24 cellular contexts compared by ENCODE assay signal in the genomic region with DNA sequence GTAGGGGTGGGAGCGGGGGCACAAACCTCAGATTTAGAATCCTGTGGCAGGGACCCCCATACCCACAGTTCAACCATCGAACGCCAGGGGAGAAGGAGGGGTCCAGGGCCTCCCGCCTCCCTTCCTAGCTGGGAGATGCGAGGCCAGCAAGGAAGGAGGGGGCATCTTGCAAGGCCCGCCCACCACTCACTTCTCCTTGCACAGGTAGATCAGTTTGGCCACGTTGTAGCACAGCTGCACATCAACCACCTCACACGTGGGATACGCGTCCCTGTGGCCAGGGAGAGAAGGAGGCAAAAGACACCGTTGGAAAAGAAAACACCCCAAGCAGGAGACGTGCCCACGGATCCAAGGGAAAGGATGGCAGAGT. TPM values are rescaled to one million over a fixed set of nuclear protein-coding genes. Genes with fewer than 3 reads are reported as not detected.
DNase-seq lines count a peak whose midpoint lies in the region; ATAC-seq and TF ChIP-seq lines count a peak whose summit lies in the region.
"Had no signal": no experiment of that assay in that cellular context is flagged by ENCODE, and none has a peak within 500 bp of the region (broad histone marks: within the 10 kb centered on the region; RNA-seq: fewer than 3 reads in every experiment).

No MANE protein-coding gene starts in this region.

- no peak overlapping the region for H2BK15ac ChIP-seq in neuronal stem cell (ENCODE audit: low read length)

- intact Hi-C loops in natural killer cell (cut with micrococcal nuclease), result no loop called here

- no CpG with 5 or more reads among the region's 13 CpGs for WGBS in neuronal stem cell (ENCODE audit: extremely low coverage in 2 of 2, insufficient read length in 2 of 2, insufficient replicate concordance in 1 of 2), 2 donors

- no peak overlapping the region for H3K4me3 Mint-ChIP-seq in T-helper 17 cell
- no peak overlapping the region for H3K4me3 Mint-ChIP-seq in natural killer cell
- H3K4me3 Mint-ChIP-seq: CD4-positive, alpha-beta memory T cell had no signal

- H2BK12ac ChIP-seq in neuronal stem cell (ENCODE audit: low read length), result no peak overlapping the region

- H2AFZ ChIP-seq in neuronal stem cell (ENCODE audit: low read length), result no peak overlapping the region
- H2AFZ ChIP-seq: GM23248 had no signal

- H4K20me1 ChIP-seq in BLaER1, result no peaks in the 10 kb centered on the region

- peak overlapping the region; percentile 97 for H3K23ac ChIP-seq in neuronal stem cell (ENCODE audit: low read depth, low read length, poor library complexity)

- H3K9me3 Mint-ChIP-seq in natural killer cell, result no peaks in the 10 kb centered on the region
- H3K9me3 Mint-ChIP-seq: CD4-positive, alpha-beta memory T cell had no signal

- H3K9me3 ChIP-seq in BLaER1, result no peaks in the 10 kb centered on the region
- no peaks in the 10 kb centered on the region for H3K9me3 ChIP-seq in T-helper 17 cell (ENCODE audit: control insufficient read depth, low read length, poor library complexity, severe bottlenecking)
- no peaks in the 10 kb centered on the region for H3K9me3 ChIP-seq in neuronal stem cell (replicated peaks in 1 of 2; ENCODE audit: control insufficient read depth in 2 of 2, insufficient read depth in 1 of 2, low read depth in 1 of 2, low read length in 2 of 2)
- H3K9me3 ChIP-seq: A549, Caco-2, HAP-1 had no signal

- H2BK5ac ChIP-seq in neuronal stem cell (ENCODE audit: low read length), result no peak overlapping the region

- peak overlapping the region; percentile 21 for H3K14ac ChIP-seq in neuronal stem cell (ENCODE audit: low read length)

- ATAC-seq in T-helper 17 cell (no peak), natural killer cell (no peak)
- ATAC-seq: A549, Panc1 had no signal

- no peak overlapping the region for H3K4ac ChIP-seq in neuronal stem cell (ENCODE audit: low read length)

- H3K9ac ChIP-seq in BLaER1, result no peak overlapping the region
- peak overlapping the region; percentile 44 for H3K9ac ChIP-seq in neuronal stem cell (ENCODE audit: low read depth, low read length, poor library complexity)
- H3K9ac ChIP-seq: GM23248 had no signal

- H3K27me3 ChIP-seq in BLaER1, result no peaks in the 10 kb centered on the region
- H3K27me3 ChIP-seq in neuronal stem cell (ENCODE audit: control insufficient read depth in 3 of 3, insufficient read depth in 3 of 3, low read depth in 1 of 3, low read length in 3 of 3), result no peaks in the 10 kb centered on the region

- H3K79me1 ChIP-seq in neuronal stem cell (ENCODE audit: low read depth, low read length), result no peaks in the 10 kb centered on the region

- no peak overlapping the region for H4K91ac ChIP-seq in neuronal stem cell (ENCODE audit: low read depth, low read length, poor library complexity)

- no peak overlapping the region for H3K18ac ChIP-seq in neuronal stem cell (ENCODE audit: low read length)

- H3K27ac ChIP-seq in BLaER1 (peak overlapping the region; percentile 37; the same call in 1 of the 2 replicates), neuronal stem cell (replicated peaks; ENCODE audit: low read length) (no peak overlapping the region), substantia nigra (ENCODE audit: low read depth, low read length, poor library complexity, severe bottlenecking) (peak overlapping the region; percentile 16)
- H3K27ac ChIP-seq: A549, GM23248 had no signal

- no peak for TF ChIP-seq CTCF in natural killer cell (IDR thresholded peaks at IDR 0.05)

- no peaks in the 10 kb centered on the region for H3K27me3 Mint-ChIP-seq in T-helper 17 cell
- no peaks in the 10 kb centered on the region for H3K27me3 Mint-ChIP-seq in natural killer cell (ENCODE audit: low read depth in 2 of 2)
- H3K27me3 Mint-ChIP-seq: CD4-positive, alpha-beta memory T cell had no signal

- H3K4me1 Mint-ChIP-seq in T-helper 17 cell (peaks cover 35% of the 10 kb centered on the region), natural killer cell (peaks cover 19 to 26% of the 10 kb centered on the region in 2 donors)

- H3K36me3 ChIP-seq in BLaER1 (peaks cover 87% of the 10 kb centered on the region), neuronal stem cell (replicated peaks in 1 of 2; ENCODE audit: control insufficient read depth in 2 of 2, insufficient read depth in 2 of 2, low read length in 2 of 2) (peaks cover 4 to 56% of the 10 kb centered on the region in 2 donors)

- H2BK120ac ChIP-seq in neuronal stem cell (ENCODE audit: low read depth, low read length), result no peak overlapping the region

- 0 out of 2 replicates have a peak overlapping the region, but pooled peaks have one; percentile 33 for H3K4me2 ChIP-seq in BLaER1
- no peak overlapping the region for H3K4me2 ChIP-seq in neuronal stem cell (ENCODE audit: insufficient read depth, low read length, poor library complexity, severe bottlenecking)
- H3K4me2 ChIP-seq: A549 had no signal

- H3K4me3 ChIP-seq in BLaER1 (no peak overlapping the region), neuronal stem cell (ENCODE audit: low read length in 2 of 2) (no peak overlapping the region)
- H3K4me3 ChIP-seq: A549, GM23248, HAP-1 had no signal

- peak overlapping the region; percentile 28 for H2AK5ac ChIP-seq in neuronal stem cell (ENCODE audit: low read depth, low read length)

- no peak overlapping the region for H4K8ac ChIP-seq in neuronal stem cell (ENCODE audit: low read depth, low read length)

- peaks cover 69% of the 10 kb centered on the region for H3K4me1 ChIP-seq in BLaER1
- H3K4me1 ChIP-seq in neuronal stem cell (ENCODE audit: control insufficient read depth in 2 of 2, insufficient read depth in 1 of 2, low read depth in 1 of 2, low read length in 2 of 2), result no peaks in the 10 kb centered on the region

- H3K27ac Mint-ChIP-seq in T-helper 17 cell (peak overlapping the region; percentile 72), natural killer cell (no peak overlapping the region)

- no peak for DNase-seq in T-helper 17 cell
- DNase-seq in neuronal stem cell (ENCODE audit: low spot score), result no peak
- DNase-seq in substantia nigra (lab: John Stamatoyannopoulos, UW), result no peak
- DNase-seq in LoVo (ENCODE audit: low spot score), result no peak
- DNase-seq in stimulated activated naive CD4-positive, alpha-beta T cell treated with Interleukin-2 at 50 U/mL for 16 hours (lab: John Stamatoyannopoulos, UW), result no peak
- DNase-seq in natural killer cell, result no peak
- DNase-seq: Caco-2; CD4-positive, alpha-beta memory T cell; DMS 273 treated with DMSO at 0.1 percent for 48 hours; DND-41; GM23248; KBM-7; NCI-H1092 treated with DMSO at 0.1 percent for 48 hours; NCI-H146; NCI-H2029; NCI-H345; NCI-H524 treated with DMSO at 0.1 percent for 48 hours; NCI-H82 had no signal

- H3K36me3 Mint-ChIP-seq in T-helper 17 cell (ENCODE audit: low read depth) (peaks cover 10% of the 10 kb centered on the region), natural killer cell (peaks cover 19% of the 10 kb centered on the region)

RNA-seq across cellular contexts. Expression of a gene that starts 19.6 kb away (rescaled TPM):
- total RNA-seq in T-helper 17 cell (100 to 1,000 TPM; 269 to 280 TPM), natural killer cell (100 to 1,000 TPM; 101 to 166 (median 113) TPM)
- 9.6 TPM for polyA plus RNA-seq in neuronal stem cell (2013, experiment 1 of 2)
- polyA plus RNA-seq in neuronal stem cell (2013, experiment 2 of 2), result 8.6 TPM

RNA-seq across cellular contexts. Expression of a gene that starts 26.4 kb away (rescaled TPM):
- under 1 TPM in 1 of 2 donors, not detected in 1; 0.68 TPM for total RNA-seq in T-helper 17 cell
- 0.33 TPM for polyA plus RNA-seq in neuronal stem cell (2013, experiment 1 of 2)
- 0.21 TPM for polyA plus RNA-seq in neuronal stem cell (2013, experiment 2 of 2)
- not detected for total RNA-seq in natural killer cell
- total RNA-seq: Caco-2, G401, GM23248, SK-MEL-5 had no signal
- polyA plus RNA-seq: CD4-positive, alpha-beta memory T cell; GM23248 had no signal

RNA-seq across cellular contexts. Expression of a gene that starts 52.6 kb away (rescaled TPM):
- total RNA-seq in T-helper 17 cell (1 to 10 TPM in 1 of 2 donors, under 1 TPM in 1; 0.94 to 1.3 TPM), natural killer cell (1 to 10 TPM; 1.1 to 2.3 (median 1.5) TPM)
- 9.9 TPM for polyA plus RNA-seq in neuronal stem cell (2013, experiment 1 of 2)
- polyA plus RNA-seq in neuronal stem cell (2013, experiment 2 of 2), result 9.9 TPM
